1 cellular context compared by ENCODE assay signal in the genomic region with DNA sequence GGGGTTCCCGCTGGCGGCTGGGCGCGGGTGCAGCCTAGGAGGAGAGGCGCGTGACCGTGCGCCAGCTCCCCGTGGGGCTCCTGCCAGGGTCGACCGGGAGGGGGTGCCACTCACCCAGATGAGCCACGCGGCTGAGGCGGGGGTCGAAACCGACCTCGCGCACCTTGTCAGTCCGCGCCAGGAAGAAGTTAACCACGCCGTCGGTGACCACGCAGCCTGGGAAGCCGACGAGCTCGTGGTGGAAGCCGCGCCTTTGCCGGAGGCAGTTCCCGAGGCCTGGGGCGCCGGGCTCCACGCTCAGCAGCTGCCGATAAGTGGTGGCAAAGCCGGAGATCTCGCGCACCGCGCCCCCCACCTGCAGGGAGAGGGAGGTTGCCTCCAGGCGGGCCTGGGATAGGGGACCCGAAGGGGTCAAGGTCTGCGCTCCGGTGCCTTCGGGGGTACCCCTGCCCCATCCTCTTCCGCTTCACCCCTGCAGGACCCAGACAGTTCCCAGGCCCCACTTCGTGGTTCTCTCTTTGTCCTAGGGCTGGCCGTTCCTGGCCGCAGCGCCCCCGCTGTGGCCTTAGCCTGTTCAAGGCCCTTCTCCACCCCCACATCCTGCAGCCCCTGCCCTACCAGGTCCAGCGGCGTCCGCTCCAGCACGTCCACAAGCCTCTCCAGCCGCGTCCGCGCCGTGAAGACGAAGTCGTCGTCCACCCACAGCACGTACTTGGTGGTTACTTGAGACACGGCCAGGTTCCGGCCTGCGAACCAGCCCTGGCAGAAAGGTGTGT.
TF ChIP-seq lines count a peak whose summit lies in the region.

No MANE protein-coding gene starts in this region.

TF ChIP-seq in endothelial cell of umbilical vein, 7 proteins besides CTCF, POLR2A, EP300 and RAD21:
- TF ChIP-seq, protein P1, sequence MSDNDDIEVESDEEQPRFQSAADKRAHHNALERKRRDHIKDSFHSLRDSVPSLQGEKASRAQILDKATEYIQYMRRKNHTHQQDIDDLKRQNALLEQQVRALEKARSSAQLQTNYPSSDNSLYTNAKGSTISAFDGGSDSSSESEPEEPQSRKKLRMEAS (IDR thresholded peaks at IDR 0.05; ENCODE audit: insufficient read depth, insufficient read length) = no peak
- TF ChIP-seq GATA2 (IDR thresholded peaks at IDR 0.05; ENCODE audit: insufficient read depth, insufficient read length, low read depth, low read length) (no peak), FOS (IDR thresholded peaks at IDR 0.05; ENCODE audit: borderline replicate concordance, insufficient read depth, low read length) (no peak), MYC (IDR thresholded peaks at IDR 0.05; ENCODE audit: low read depth, low read length) (no peak), EZH2 (IDR thresholded peaks at IDR 0.05; ENCODE audit: borderline replicate concordance, low read depth, low read length, severe bottlenecking) (peak; percentile 58), JUN (IDR thresholded peaks at IDR 0.05; ENCODE audit: borderline replicate concordance, insufficient read depth, insufficient read length, low read depth) (no peak)
TF ChIP-seq in endothelial cell of umbilical vein: peak in this region for 1.
